Comparison of ENCODE assay signal across 8 cellular contexts in genomic region chr1:1068077-1068373, GRCh38. TPM values are rescaled to one million over a fixed set of nuclear protein-coding genes. Genes with fewer than 3 reads are reported as not detected.
DNase-seq lines count a peak whose midpoint lies in the region; ATAC-seq and TF ChIP-seq lines count a peak whose summit lies in the region.

No MANE protein-coding gene starts in this region.

- dilution Hi-C loops in mammary epithelial cell (cut with HindIII; ENCODE audit: low sequenced_read_pairs), result loop anchor here (5.0 kb wide), 6 partner anchors 44 to 304 kb away; partner anchors contain the start of genes PLEKHN1 and TTLL10

- H3K27me3 Mint-ChIP-seq in MCF 10A (ENCODE audit: insufficient read depth, unreplicated experiment) (no peaks in the 10 kb centered on the region), activated B cell treated with CpG ODN at 0.5 μM for 24 hours (peaks cover 3% of the 10 kb centered on the region), immature natural killer cell (ENCODE audit: low read depth in 3 of 3) (peaks cover 0 to 6% (median 1%) of the 10 kb centered on the region in 3 donors)

- no peak overlapping the region for H2AFZ ChIP-seq in mammary epithelial cell (ENCODE audit: low read depth, low read length)

- TF ChIP-seq EP300 in transverse colon (IDR thresholded peaks at IDR 0.05; ENCODE audit: low read depth), result no peak

- intact Hi-C loops in MCF 10A (cut with micrococcal nuclease), result no loop called here
- intact Hi-C loops in mammary epithelial cell (cut with micrococcal nuclease), result no loop called here
- intact Hi-C loops in activated B cell treated with CpG ODN at 0.5 μM for 24 hours (cut with micrococcal nuclease), result loop anchor here (2.0 kb wide), 1 partner anchor 133 kb away; no protein-coding TSS in a partner anchor
- intact Hi-C loops in transverse colon (cut with DNase I; ENCODE audit: low total_unique reads), result no loop called here

- H4K20me1 ChIP-seq in mammary epithelial cell (ENCODE audit: insufficient read depth, low read length), result no peaks in the 10 kb centered on the region

- POLR2A ChIA-PET in MCF 10A (lab: Yijun Ruan, JAX), result interaction anchor here (0.7 kb wide), 1 partner anchor 12 kb away, joined by 5 read pairs; no protein-coding TSS in a partner anchor
- POLR2A ChIA-PET in activated B cell treated with CpG ODN at 0.5 μM for 24 hours (lab: Charles Lee), result interaction anchor here (0.9 to 1.1 kb wide), 2 partner anchors 28 to 35 kb away, joined by 3 to 7 read pairs; no protein-coding TSS in a partner anchor

- H3K9me3 ChIP-seq in mammary epithelial cell (replicated peaks; ENCODE audit: insufficient read depth, low read length), result no peaks in the 10 kb centered on the region
- H3K9me3 ChIP-seq in transverse colon, result no peaks in the 10 kb centered on the region

- H3K27ac Mint-ChIP-seq in MCF 10A (ENCODE audit: low read depth, unreplicated experiment) (no peak overlapping the region), activated B cell treated with CpG ODN at 0.5 μM for 24 hours (no peak overlapping the region), immature natural killer cell (no peak overlapping the region)

- in situ Hi-C loops in mammary epithelial cell (cut with MboI; ENCODE audit: low sequenced_read_pairs in 2 of 2) (no loop called here), transverse colon (cut with MboI; ENCODE audit: low pct_ligation_motif_present in 1 of 4, low pct_unique_long_range_greater_than_20kb in 1 of 4, low sequenced_read_pairs in 3 of 4) (no loop called here)

- 42% methylated on average over 8 of the region's 8 CpGs for WGBS in mammary epithelial cell (ENCODE audit: low coverage, missing lambda C conversion rate)
- 45% methylated on average over 6 of the region's 8 CpGs; no CpG with 5 or more reads in 1 of the 2 donors for WGBS in transverse colon (ENCODE audit: low coverage in 1 of 2), 2 donors

- H3K9me3 Mint-ChIP-seq in MCF 10A (ENCODE audit: unreplicated experiment) (no peaks in the 10 kb centered on the region), activated B cell treated with CpG ODN at 0.5 μM for 24 hours (no peaks in the 10 kb centered on the region), immature natural killer cell (no peaks in the 10 kb centered on the region)

- no peak overlapping the region for H3K9ac ChIP-seq in mammary epithelial cell (ENCODE audit: insufficient read depth, low read length)

- no peaks in the 10 kb centered on the region for H3K36me3 ChIP-seq in mammary epithelial cell (ENCODE audit: insufficient read depth, low read length)
- no peaks in the 10 kb centered on the region for H3K36me3 ChIP-seq in transverse colon

- H3K4me3 ChIP-seq in mammary epithelial cell (replicated peaks in 1 of 3; ENCODE audit: insufficient read depth in 1 of 3, low read depth in 2 of 3, low read length in 3 of 3) (no peak overlapping the region), transverse colon (peak overlapping the region in 3 of 4 donors; percentile 27 to 52 (median 44))

- H3K36me3 Mint-ChIP-seq in MCF 10A (ENCODE audit: insufficient read depth, unreplicated experiment), result no peaks in the 10 kb centered on the region
- H3K36me3 Mint-ChIP-seq in activated B cell treated with CpG ODN at 0.5 μM for 24 hours (ENCODE audit: low read depth), result peaks cover 1% of the 10 kb centered on the region
- H3K36me3 Mint-ChIP-seq in immature natural killer cell, result no peaks in the 10 kb centered on the region

- no peak for TF ChIP-seq POLR2A in transverse colon (IDR thresholded peaks at IDR 0.05)

- no peak overlapping the region for H3K4me2 ChIP-seq in mammary epithelial cell (ENCODE audit: insufficient read depth, low read depth, low read length)

- H3K27ac ChIP-seq in mammary epithelial cell (ENCODE audit: insufficient read depth, low read depth, low read length) (no peak overlapping the region), transverse colon (peak overlapping the region in 3 of 4 donors; percentile 79 to 87 (median 84))

- H3K4me3 Mint-ChIP-seq in MCF 10A (ENCODE audit: unreplicated experiment), result peak overlapping the region; percentile 56
- H3K4me3 Mint-ChIP-seq in activated B cell treated with CpG ODN at 0.5 μM for 24 hours, result peak overlapping the region; percentile 73
- peak overlapping the region; percentile 52 to 78 (median 73) for H3K4me3 Mint-ChIP-seq in immature natural killer cell

- no peaks in the 10 kb centered on the region for H3K79me2 ChIP-seq in mammary epithelial cell (ENCODE audit: insufficient read depth, low read length)

- TF ChIP-seq CTCF in MCF 10A (IDR thresholded peaks at IDR 0.05; ENCODE audit: unreplicated experiment) (no peak), mammary epithelial cell (conservative IDR thresholded peaks at IDR 0.05 in 1 of 2, IDR thresholded peaks at IDR 0.05 in 1 of 2; ENCODE audit: extremely low read depth in 1 of 2, insufficient read depth in 1 of 2, low read depth in 1 of 2, low read length in 2 of 2) (no peak), activated B cell treated with CpG ODN at 0.5 μM for 24 hours (IDR thresholded peaks at IDR 0.05) (no peak), transverse colon (IDR thresholded peaks at IDR 0.05) (no peak)

- no peak for ATAC-seq in activated B cell treated with CpG ODN at 0.5 μM for 24 hours (ENCODE audit: low read depth)

- no peaks in the 10 kb centered on the region for H3K27me3 ChIP-seq in mammary epithelial cell (ENCODE audit: insufficient read depth, low read length)
- H3K27me3 ChIP-seq in transverse colon, result peaks cover 43% of the 10 kb centered on the region

- H3K4me1 Mint-ChIP-seq in MCF 10A (ENCODE audit: insufficient read depth, unreplicated experiment), result peaks cover 3% of the 10 kb centered on the region
- peaks cover 45% of the 10 kb centered on the region for H3K4me1 Mint-ChIP-seq in activated B cell treated with CpG ODN at 0.5 μM for 24 hours
- H3K4me1 Mint-ChIP-seq in immature natural killer cell, result peaks cover 0 to 4% of the 10 kb centered on the region in 2 donors

- CTCF ChIA-PET in MCF 10A (lab: Yijun Ruan, JAX) (interaction anchor here (0.9 kb wide), 1 partner anchor 85 kb away, joined by 3 read pairs; no protein-coding TSS in a partner anchor), mammary epithelial cell (lab: Charles Lee; ENCODE audit: low non-redundant PET) (no interaction called here), activated B cell treated with CpG ODN at 0.5 μM for 24 hours (lab: Charles Lee) (interaction anchor here (2.5 kb wide), 1 partner anchor 35 kb away, joined by 10 read pairs; no protein-coding TSS in a partner anchor)

- H3K4me1 ChIP-seq in mammary epithelial cell (ENCODE audit: insufficient read depth, low read length), result peaks cover 26% of the 10 kb centered on the region
- peaks cover 15 to 28% (median 26%) of the 10 kb centered on the region in 4 donors for H3K4me1 ChIP-seq in transverse colon

- BruUV-seq in MCF 10A (replicated peaks; lab: Mats Ljungman, UMichigan) (no TSS peak), mammary epithelial cell (replicated peaks; lab: Mats Ljungman, UMichigan) (no TSS peak)

- DNase-seq in MCF 10A (ENCODE audit: unreplicated experiment) (no peak), mammary epithelial cell (no peak), activated B cell treated with CpG ODN at 0.5 μM for 24 hours (no peak), immature natural killer cell (no peak), transverse colon (no peak), AG20443 (ENCODE audit: low spot score) (no peak), pons (ENCODE audit: low spot score) (no peak), SIG-M5 (lab: John Stamatoyannopoulos, UW) (no peak)

RNA-seq across cellular contexts. Expression of gene RNF223, which starts 6.1 kb away (rescaled TPM):
- total RNA-seq in MCF 10A (2022), result 0.30 and 0.37 TPM in 2 replicates
- under 1 TPM in 1 of 2 donors, not detected in 1; 0.17 TPM for total RNA-seq in mammary epithelial cell
- 0.06 TPM for polyA plus RNA-seq in mammary epithelial cell
- not detected for polyA minus RNA-seq in mammary epithelial cell
- total RNA-seq in activated B cell treated with CpG ODN at 0.5 μM for 24 hours, result not detected in 2 replicates
- not detected for polyA plus RNA-seq in immature natural killer cell
- total RNA-seq in transverse colon, result 1 to 10 TPM; 3.0 to 7.5 (median 5.0) TPM

RNA-seq across cellular contexts. Expression of gene C1orf159, which starts 47.9 kb away (rescaled TPM):
- 15.7 and 18.6 TPM in 2 replicates for total RNA-seq in MCF 10A (2022)
- 10 to 100 TPM in 1 of 2 donors, 1 to 10 TPM in 1; 9.5 to 23.8 TPM for total RNA-seq in mammary epithelial cell
- polyA plus RNA-seq in mammary epithelial cell, result 11.6 TPM
- 0.88 TPM for polyA minus RNA-seq in mammary epithelial cell
- total RNA-seq in activated B cell treated with CpG ODN at 0.5 μM for 24 hours, result 20.8 and 26.5 TPM in 2 replicates
- polyA plus RNA-seq in immature natural killer cell, result 1 to 10 TPM in 2 of 3 donors, under 1 TPM in 1; 0.99 to 7.5 (median 4.1) TPM
- total RNA-seq in transverse colon, result 100 to 1,000 TPM in 1 of 4 donors, 10 to 100 TPM in 3; 23.6 to 108 (median 47.3) TPM

RNA-seq across cellular contexts. Expression of gene AGRN, which starts 48.1 kb away (rescaled TPM):
- 286 and 303 TPM in 2 replicates for total RNA-seq in MCF 10A (2022)
- total RNA-seq in mammary epithelial cell, result 100 to 1,000 TPM; 313 to 373 TPM
- 117 TPM for polyA plus RNA-seq in mammary epithelial cell
- polyA minus RNA-seq in mammary epithelial cell, result 254 TPM
- 25.8 and 27.1 TPM in 2 replicates for total RNA-seq in activated B cell treated with CpG ODN at 0.5 μM for 24 hours
- polyA plus RNA-seq in immature natural killer cell, result under 1 TPM in 1 of 3 donors, not detected in 2; 0.87 TPM
- 100 to 1,000 TPM in 1 of 4 donors, 10 to 100 TPM in 3; 25.4 to 132 (median 44.8) TPM for total RNA-seq in transverse colon

RNA-seq across cellular contexts. Expression of gene ISG15, which starts 54.7 kb away (rescaled TPM):
- total RNA-seq in MCF 10A (2022) (7.4 and 8.8 TPM in 2 replicates), mammary epithelial cell (10 to 100 TPM in 1 of 2 donors, 1 to 10 TPM in 1; 6.8 to 14.0 TPM), activated B cell treated with CpG ODN at 0.5 μM for 24 hours (25.8 and 28.9 TPM in 2 replicates), transverse colon (10 to 100 TPM in 3 of 4 donors, not detected in 1; 36.0 to 70.6 (median 40.8) TPM)
- polyA plus RNA-seq in mammary epithelial cell (11.6 TPM), immature natural killer cell (100 to 1,000 TPM; 304 to 360 (median 354) TPM)
- polyA minus RNA-seq in mammary epithelial cell, result 2.6 TPM

Comparison
In these comparisons a context has a peak if more than half of its experiments do, and no peak if none do; other contexts are left out.
1. H3K4me3 ChIP-seq: peak in transverse colon (3 of 4); none in mammary epithelial cell (0 of 3).
2. Peak in every context shown above with its lines, with median percentiles within 50 percentile points of each other: H3K4me3 Mint-ChIP-seq.